ENCODE assay signal across 9 cellular contexts in the genomic region with DNA sequence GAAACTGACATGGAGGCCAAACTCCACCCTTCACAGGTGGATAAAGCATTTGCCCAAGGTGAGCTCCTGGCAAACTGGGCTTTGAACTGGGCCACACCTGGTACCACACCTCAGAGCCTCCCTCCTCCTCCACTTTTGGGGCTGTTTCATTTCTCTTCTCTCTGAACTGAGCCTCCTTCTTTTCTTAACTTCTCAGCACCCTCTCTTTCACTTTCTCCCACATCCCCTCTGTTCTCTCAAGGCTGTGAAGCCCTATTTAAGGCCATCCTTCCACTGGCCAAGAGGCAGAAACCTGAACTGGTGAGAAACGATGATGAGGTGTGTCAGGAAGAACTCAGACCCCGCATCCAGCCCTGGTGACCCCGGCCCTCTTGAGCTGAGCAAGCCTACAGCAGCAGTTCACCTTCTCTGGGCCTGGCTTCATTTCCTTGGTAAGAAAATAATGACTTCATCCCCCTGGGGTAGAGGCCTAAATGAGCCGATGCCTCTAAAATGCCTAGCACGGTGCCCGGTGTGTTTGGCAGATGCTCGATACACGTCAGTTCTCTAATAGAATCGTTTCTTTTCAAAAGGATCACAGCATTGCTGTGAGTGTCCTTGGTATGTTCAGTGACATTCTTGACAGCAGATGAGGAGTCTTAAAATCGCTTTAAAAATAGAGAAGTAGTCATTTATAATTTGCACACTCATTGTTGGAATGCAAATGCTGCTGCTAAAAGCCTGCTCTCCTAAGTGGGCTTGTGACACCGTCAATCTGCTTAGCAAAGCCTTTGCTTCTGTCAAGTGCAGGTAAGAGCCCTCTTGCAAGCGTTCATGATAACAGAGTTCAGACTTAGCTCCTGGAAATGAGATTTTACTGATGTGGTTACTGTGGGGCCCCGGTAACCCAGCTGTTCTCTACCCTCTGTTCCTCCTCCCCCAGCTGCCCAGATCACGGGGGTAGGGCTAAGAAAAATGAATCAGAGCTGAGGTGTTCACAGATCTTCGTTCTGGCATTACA.
DNase-seq lines count a peak whose midpoint lies in the region; ATAC-seq and FAIRE-seq lines count a peak whose summit lies in the region.
"Had no signal": no experiment of that assay in that cellular context is flagged by ENCODE, and none has a peak within 500 bp of the region (broad histone marks: within the 10 kb centered on the region; RNA-seq: fewer than 3 reads in every experiment).

No MANE protein-coding gene starts in this region.

- H3K27me3 Mint-ChIP-seq in activated naive CD8-positive, alpha-beta T cell = peaks cover 23% of the 10 kb centered on the region

- DNase-seq in T-helper 1 cell (peak in 4 of 5 donors; percentile 32 to 64 (median 50)), SHP77 (lab: John Stamatoyannopoulos, UW) (no peak), islet precursor cell (no peak), frontal cortex (ENCODE audit: low spot score in 2 of 2) (no peak)
- peak; percentile 39 for DNase-seq in stimulated activated CD8-positive, alpha-beta memory T cell treated with anti-CD3 and anti-CD28 coated beads, Interleukin-12 subunit alpha, Interleukin-12 subunit beta, amount 100 ng/mL, for 1 hour (ENCODE audit: low read depth)
- DNase-seq: stomach had no signal

- H3K27ac Mint-ChIP-seq in activated naive CD8-positive, alpha-beta T cell = no peak overlapping the region

- H3K4me1 Mint-ChIP-seq in activated naive CD8-positive, alpha-beta T cell (ENCODE audit: low read depth) = peaks cover 34% of the 10 kb centered on the region

- H3K9me3 Mint-ChIP-seq in activated naive CD8-positive, alpha-beta T cell (ENCODE audit: low read depth) = no peaks in the 10 kb centered on the region

- no peaks in the 10 kb centered on the region for H3K36me3 Mint-ChIP-seq in activated naive CD8-positive, alpha-beta T cell

- FAIRE-seq in frontal cortex (lab: Jason Lieb, UNC) = no peak

- ATAC-seq in GM21447 (IDR thresholded peaks at IDR 0.05; ENCODE audit: unreplicated experiment) (peak; percentile 51), GM21381 (IDR thresholded peaks at IDR 0.05; ENCODE audit: unreplicated experiment) (no peak)

- peak overlapping the region; percentile 35 for H3K4me3 Mint-ChIP-seq in activated naive CD8-positive, alpha-beta T cell

Comparison
In these comparisons a context has a peak if more than half of its experiments do, and no peak if none do; other contexts are left out.
1. DNase-seq: peak in T-helper 1 cell (4 of 5) and stimulated activated CD8-positive, alpha-beta memory T cell treated with anti-CD3 and anti-CD28 coated beads, Interleukin-12 subunit alpha, Interleukin-12 subunit beta, amount 100 ng/mL, for 1 hour (single experiment); none in SHP77 (0 of 2), islet precursor cell (single experiment) and frontal cortex (0 of 2).